In genomic region chr9:14209399-14209990, GRCh38 we compare ENCODE assay signal across 22 cellular contexts.
DNase-seq lines count a peak whose midpoint lies in the region; ATAC-seq lines count a peak whose summit lies in the region.
"Had no signal": no experiment of that assay in that cellular context is flagged by ENCODE, and none has a peak within 500 bp of the region (broad histone marks: within the 10 kb centered on the region; RNA-seq: fewer than 3 reads in every experiment).

No MANE protein-coding gene starts in this region.

- H3K4me3 ChIP-seq in SK-N-MC: peak overlapping the region; percentile 61
- H3K4me3 ChIP-seq: prostate gland, upper lobe of right lung had no signal

- H3K36me3 Mint-ChIP-seq in natural killer cell treated with Interleukin-12 subunit alpha and Interleukin-12 subunit beta and Interleukin-15 and Interleukin-18, amount 100 ng/mL, for 72 hours: no peaks in the 10 kb centered on the region
- H3K36me3 Mint-ChIP-seq: naive thymus-derived CD8-positive, alpha-beta T cell had no signal

- H3K27ac ChIP-seq in SK-N-MC: peak overlapping the region; percentile 61; the same call in 1 of the 2 replicates
- H3K27ac ChIP-seq: C4-2B, HL-60, prostate gland, upper lobe of right lung had no signal

- H3K27me3 Mint-ChIP-seq in natural killer cell treated with Interleukin-12 subunit alpha and Interleukin-12 subunit beta and Interleukin-15 and Interleukin-18, amount 100 ng/mL, for 72 hours: peaks cover 0 to 11% of the 10 kb centered on the region in 2 donors
- H3K27me3 Mint-ChIP-seq: dendritic cell treated with granulocyte-macrophage colony-stimulating factor and Interleukin-4, amounts not matched to agents 40 ng/mL and 50 ng/mL, for 4 days had no signal

- peaks cover 3% of the 10 kb centered on the region for H3K9me3 Mint-ChIP-seq in natural killer cell treated with Interleukin-12 subunit alpha and Interleukin-12 subunit beta and Interleukin-15 and Interleukin-18, amount 100 ng/mL, for 72 hours
- H3K9me3 Mint-ChIP-seq: dendritic cell treated with granulocyte-macrophage colony-stimulating factor and Interleukin-4, amounts not matched to agents 40 ng/mL and 50 ng/mL, for 4 days had no signal

- no peak for ATAC-seq in natural killer cell treated with Interleukin-12 subunit alpha and Interleukin-12 subunit beta and Interleukin-15 and Interleukin-18, amount 100 ng/mL, for 72 hours
- ATAC-seq: activated CD4-positive, alpha-beta T cell treated with anti-CD3 and anti-CD28 coated beads for 36 hours; naive thymus-derived CD8-positive, alpha-beta T cell; Right ventricle myocardium inferior; upper lobe of right lung had no signal

- H3K36me3 ChIP-seq in SK-N-MC (ENCODE audit: insufficient read depth, low read length): no peaks in the 10 kb centered on the region
- H3K36me3 ChIP-seq: prostate gland, upper lobe of right lung had no signal

- H3K4me1 Mint-ChIP-seq in natural killer cell treated with Interleukin-12 subunit alpha and Interleukin-12 subunit beta and Interleukin-15 and Interleukin-18, amount 100 ng/mL, for 72 hours (ENCODE audit: low read depth in 2 of 2): no peaks in the 10 kb centered on the region
- H3K4me1 Mint-ChIP-seq: activated CD4-positive, alpha-beta T cell treated with anti-CD3 and anti-CD28 coated beads for 36 hours; naive thymus-derived CD8-positive, alpha-beta T cell had no signal

- DNase-seq in DMS79 treated with DMSO at 0.1 percent for 48 hours (lab: John Stamatoyannopoulos, UW) (peak; percentile 86), HT-29 (ENCODE audit: low spot score) (peak; percentile 86), SK-N-MC (ENCODE audit: low read depth, low spot score) (peak; percentile 96), fibroblast of peridontal ligament (ENCODE audit: extremely low read depth) (peak; percentile 13), C1 segment of cervical spinal cord (lab: John Stamatoyannopoulos, UW) (no peak), GF-D8 (lab: John Stamatoyannopoulos, UW) (no peak), DMS53 treated with DMSO at 0.1 percent for 48 hours (lab: John Stamatoyannopoulos, UW; ENCODE audit: unreplicated experiment) (no peak)
- no peak for DNase-seq in natural killer cell treated with Interleukin-12 subunit alpha and Interleukin-12 subunit beta and Interleukin-15 and Interleukin-18, amount 100 ng/mL, for 72 hours (ENCODE audit: low spot score)
- DNase-seq: activated CD4-positive, alpha-beta T cell treated with anti-CD3 and anti-CD28 coated beads for 36 hours; activated CD8-positive, alpha-beta memory T cell treated with anti-CD3 and anti-CD28 coated beads, Interleukin-2, amount 50 U/mL, for 48 hours; aorta; glutamatergic neuron; naive thymus-derived CD8-positive, alpha-beta T cell; NK-92 treated with Interleukin-12 subunit alpha and Interleukin-12 subunit beta, amount 100 ng/mL, for 24 hours; stimulated activated naive CD4-positive, alpha-beta T cell treated with Interleukin-2 at 50 U/mL for 16 hours; T-helper 2 cell; upper lobe of right lung had no signal

- no peak overlapping the region for H3K27ac Mint-ChIP-seq in natural killer cell treated with Interleukin-12 subunit alpha and Interleukin-12 subunit beta and Interleukin-15 and Interleukin-18, amount 100 ng/mL, for 72 hours
- H3K27ac Mint-ChIP-seq: activated CD4-positive, alpha-beta T cell treated with anti-CD3 and anti-CD28 coated beads for 36 hours; dendritic cell treated with granulocyte-macrophage colony-stimulating factor and Interleukin-4, amounts not matched to agents 40 ng/mL and 50 ng/mL, for 4 days; naive thymus-derived CD8-positive, alpha-beta T cell had no signal

- H3K9me3 ChIP-seq in SK-N-MC (ENCODE audit: low read depth, low read length): no peaks in the 10 kb centered on the region
- H3K9me3 ChIP-seq: prostate gland, upper lobe of right lung had no signal

- no peak overlapping the region for H3K4me3 Mint-ChIP-seq in natural killer cell treated with Interleukin-12 subunit alpha and Interleukin-12 subunit beta and Interleukin-15 and Interleukin-18, amount 100 ng/mL, for 72 hours
- H3K4me3 Mint-ChIP-seq: activated CD4-positive, alpha-beta T cell treated with anti-CD3 and anti-CD28 coated beads for 36 hours; dendritic cell treated with granulocyte-macrophage colony-stimulating factor and Interleukin-4, amounts not matched to agents 40 ng/mL and 50 ng/mL, for 4 days; naive thymus-derived CD8-positive, alpha-beta T cell had no signal

- H3K9ac ChIP-seq in SK-N-MC (ENCODE audit: insufficient read length): no peak overlapping the region

Comparison
In these comparisons a context has a peak if more than half of its experiments do, and no peak if none do; other contexts are left out.
1. DNase-seq: peak in DMS79 treated with DMSO at 0.1 percent for 48 hours (single experiment), HT-29 (single experiment), SK-N-MC (single experiment) and fibroblast of peridontal ligament (single experiment); none in natural killer cell treated with Interleukin-12 subunit alpha and Interleukin-12 subunit beta and Interleukin-15 and Interleukin-18, amount 100 ng/mL, for 72 hours (single experiment), C1 segment of cervical spinal cord (0 of 14), GF-D8 (single experiment) and DMS53 treated with DMSO at 0.1 percent for 48 hours (single experiment).